8 cellular contexts compared by ENCODE assay signal in the genomic region with DNA sequence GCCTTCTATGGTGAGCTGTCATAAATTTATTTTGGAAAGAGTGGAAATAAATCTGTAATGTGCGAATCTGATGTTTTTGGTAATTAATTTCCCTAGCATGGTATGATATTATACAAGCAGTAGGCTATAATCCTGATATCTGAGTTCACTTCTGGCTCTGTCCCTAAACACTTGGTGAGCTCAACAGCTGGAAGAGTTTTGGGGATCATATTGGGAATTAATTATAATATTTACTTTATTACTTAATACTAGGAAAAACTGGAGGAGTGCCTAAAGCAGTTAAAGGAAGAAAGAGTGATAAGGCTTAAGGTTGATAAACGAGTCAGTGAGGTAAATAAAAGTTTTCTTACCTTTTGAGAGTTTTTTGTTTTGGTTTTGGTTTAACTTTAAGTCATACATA.
"Had no signal": no experiment of that assay in that cellular context is flagged by ENCODE, and none has a peak within 500 bp of the region (broad histone marks: within the 10 kb centered on the region; RNA-seq: fewer than 3 reads in every experiment).

No MANE protein-coding gene starts in this region.

- FAIRE-seq: HepG2, HTR-8/SVneo, K562 had no signal

- H3K9me3 Mint-ChIP-seq: IgD-negative memory B cell had no signal

- DNase-seq: IMR-90, KBM-7, KG1 had no signal

- H3K4me3 ChIP-seq: K562 had no signal

- H3K27ac Mint-ChIP-seq: IgD-negative memory B cell had no signal

- H3K27me3 Mint-ChIP-seq: IgD-negative memory B cell had no signal

- H3K4me3 Mint-ChIP-seq: IgD-negative memory B cell had no signal

- ATAC-seq: HepG2, K562 had no signal

- H3K27ac ChIP-seq: HL-60 had no signal
